15 cellular contexts compared by ENCODE assay signal in genomic region chr19:29520390-29520789, GRCh38. TPM values are rescaled to one million over a fixed set of nuclear protein-coding genes. Genes with fewer than 3 reads are reported as not detected.
DNase-seq lines count a peak whose midpoint lies in the region; ATAC-seq and TF ChIP-seq lines count a peak whose summit lies in the region.
"Had no signal": no experiment of that assay in that cellular context is flagged by ENCODE, and none has a peak within 500 bp of the region (broad histone marks: within the 10 kb centered on the region; RNA-seq: fewer than 3 reads in every experiment).

No MANE protein-coding gene starts in this region.

- WGBS in neuronal stem cell (ENCODE audit: extremely low coverage in 2 of 2, insufficient read length in 2 of 2, insufficient replicate concordance in 1 of 2), 2 donors: no CpG with 5 or more reads among the region's 7 CpGs

- no peak overlapping the region for H3K23ac ChIP-seq in neuronal stem cell (ENCODE audit: low read depth, low read length, poor library complexity)

- H3K18ac ChIP-seq in neuronal stem cell (ENCODE audit: low read length): peak overlapping the region; percentile 57

- DNase-seq in chondrocyte (ENCODE audit: low spot score) (peak; percentile 62), globus pallidus (ENCODE audit: low spot score) (peak; percentile 62), neuronal stem cell (ENCODE audit: low spot score) (no peak), substantia nigra (lab: John Stamatoyannopoulos, UW) (peak in 11 of 49 donors; percentile 14 to 43 (median 31)), CD1c-positive myeloid dendritic cell (ENCODE audit: extremely low spot score) (no peak), UCSD-AML1 (lab: John Stamatoyannopoulos, UW; ENCODE audit: unreplicated experiment) (no peak)
- DNase-seq: BE2C; CD8-positive, alpha-beta T cell; COR-L47; DND-41; GDM1 had no signal

- no peaks in the 10 kb centered on the region for H3K36me3 ChIP-seq in neuronal stem cell (replicated peaks in 1 of 2; ENCODE audit: control insufficient read depth in 2 of 2, insufficient read depth in 2 of 2, low read length in 2 of 2)
- H3K36me3 ChIP-seq: BE2C had no signal

- no peak overlapping the region for H2BK5ac ChIP-seq in neuronal stem cell (ENCODE audit: low read length)

- no peak overlapping the region for H2AFZ ChIP-seq in neuronal stem cell (ENCODE audit: low read length)

- no peak for ATAC-seq in GM18517 (IDR thresholded peaks at IDR 0.05; ENCODE audit: unreplicated experiment)
- ATAC-seq: CD8-positive, alpha-beta T cell; HCT116 had no signal

- H3K4me2 ChIP-seq in neuronal stem cell (ENCODE audit: insufficient read depth, low read length, poor library complexity, severe bottlenecking): no peak overlapping the region

- no peaks in the 10 kb centered on the region for H3K9me3 ChIP-seq in neuronal stem cell (replicated peaks in 1 of 2; ENCODE audit: control insufficient read depth in 2 of 2, insufficient read depth in 1 of 2, low read depth in 1 of 2, low read length in 2 of 2)
- H3K9me3 ChIP-seq: BE2C had no signal

- H3K4ac ChIP-seq in neuronal stem cell (ENCODE audit: low read length): no peak overlapping the region

- H4K91ac ChIP-seq in neuronal stem cell (ENCODE audit: low read depth, low read length, poor library complexity): no peak overlapping the region

- peaks cover under 1% of the 10 kb centered on the region for H3K79me1 ChIP-seq in neuronal stem cell (ENCODE audit: low read depth, low read length)

- no peaks in the 10 kb centered on the region for H3K36me3 Mint-ChIP-seq in chondrocyte (ENCODE audit: low read depth)
- H3K36me3 Mint-ChIP-seq: CD8-positive, alpha-beta T cell had no signal

- peak overlapping the region; percentile 48 for H2AK5ac ChIP-seq in neuronal stem cell (ENCODE audit: low read depth, low read length)

- H3K9me3 Mint-ChIP-seq in chondrocyte (ENCODE audit: low read depth): no peaks in the 10 kb centered on the region
- H3K9me3 Mint-ChIP-seq: CD8-positive, alpha-beta T cell had no signal

- no peak overlapping the region for H3K27ac ChIP-seq in neuronal stem cell (replicated peaks; ENCODE audit: low read length)
- peak overlapping the region; percentile 46 for H3K27ac ChIP-seq in substantia nigra (ENCODE audit: low read depth, low read length, poor library complexity, severe bottlenecking)
- H3K27ac ChIP-seq: C4-2B, HL-60 had no signal

- TF ChIP-seq CTCF in chondrocyte (IDR thresholded peaks at IDR 0.05): no peak

- H2BK12ac ChIP-seq in neuronal stem cell (ENCODE audit: low read length): no peak overlapping the region

- H3K27me3 ChIP-seq in neuronal stem cell (ENCODE audit: control insufficient read depth in 3 of 3, insufficient read depth in 3 of 3, low read depth in 1 of 3, low read length in 3 of 3): peaks cover under 1 to 60% (median 13%) of the 10 kb centered on the region in 3 experiments

- no peak overlapping the region for H3K14ac ChIP-seq in neuronal stem cell (ENCODE audit: low read length)

- no peak overlapping the region for H3K4me3 ChIP-seq in neuronal stem cell (ENCODE audit: low read length in 2 of 2)

- H3K27ac Mint-ChIP-seq in chondrocyte (ENCODE audit: unreplicated experiment): no peak overlapping the region
- H3K27ac Mint-ChIP-seq: CD8-positive, alpha-beta T cell had no signal

- peak overlapping the region; percentile 51 for H2BK120ac ChIP-seq in neuronal stem cell (ENCODE audit: low read depth, low read length)

- H3K4me1 ChIP-seq in neuronal stem cell (ENCODE audit: control insufficient read depth in 2 of 2, insufficient read depth in 1 of 2, low read depth in 1 of 2, low read length in 2 of 2): peaks cover 0 to 6% of the 10 kb centered on the region in 2 donors
- H3K4me1 ChIP-seq: BE2C had no signal

- peaks cover 3% of the 10 kb centered on the region for H3K4me1 Mint-ChIP-seq in chondrocyte (ENCODE audit: low read depth)

- no peak overlapping the region for H2BK15ac ChIP-seq in neuronal stem cell (ENCODE audit: low read length)

- H4K8ac ChIP-seq in neuronal stem cell (ENCODE audit: low read depth, low read length): no peak overlapping the region

- H3K4me3 Mint-ChIP-seq in chondrocyte (ENCODE audit: unreplicated experiment): no peak overlapping the region
- H3K4me3 Mint-ChIP-seq: CD8-positive, alpha-beta T cell had no signal

- peak overlapping the region; percentile 51 for H3K9ac ChIP-seq in neuronal stem cell (ENCODE audit: low read depth, low read length, poor library complexity)

- peaks cover 57% of the 10 kb centered on the region for H3K27me3 Mint-ChIP-seq in chondrocyte (ENCODE audit: low read depth)

RNA-seq across cellular contexts. Expression of gene VSTM2B, which starts 5.4 kb away (rescaled TPM):
- total RNA-seq in chondrocyte: not detected in 3 replicates
- polyA plus RNA-seq in neuronal stem cell (2013, experiment 1 of 2): 2.1 TPM
- 2.2 TPM for polyA plus RNA-seq in neuronal stem cell (2013, experiment 2 of 2)
- total RNA-seq: CD8-positive, alpha-beta T cell had no signal

Comparison
In these comparisons a context has a peak if more than half of its experiments do, and no peak if none do; other contexts are left out.
1. DNase-seq: peak in chondrocyte (single experiment) and globus pallidus (single experiment); none in neuronal stem cell (single experiment), CD1c-positive myeloid dendritic cell (single experiment) and UCSD-AML1 (single experiment).